ENCODE assay signal across 1 cellular context in the genomic region with DNA sequence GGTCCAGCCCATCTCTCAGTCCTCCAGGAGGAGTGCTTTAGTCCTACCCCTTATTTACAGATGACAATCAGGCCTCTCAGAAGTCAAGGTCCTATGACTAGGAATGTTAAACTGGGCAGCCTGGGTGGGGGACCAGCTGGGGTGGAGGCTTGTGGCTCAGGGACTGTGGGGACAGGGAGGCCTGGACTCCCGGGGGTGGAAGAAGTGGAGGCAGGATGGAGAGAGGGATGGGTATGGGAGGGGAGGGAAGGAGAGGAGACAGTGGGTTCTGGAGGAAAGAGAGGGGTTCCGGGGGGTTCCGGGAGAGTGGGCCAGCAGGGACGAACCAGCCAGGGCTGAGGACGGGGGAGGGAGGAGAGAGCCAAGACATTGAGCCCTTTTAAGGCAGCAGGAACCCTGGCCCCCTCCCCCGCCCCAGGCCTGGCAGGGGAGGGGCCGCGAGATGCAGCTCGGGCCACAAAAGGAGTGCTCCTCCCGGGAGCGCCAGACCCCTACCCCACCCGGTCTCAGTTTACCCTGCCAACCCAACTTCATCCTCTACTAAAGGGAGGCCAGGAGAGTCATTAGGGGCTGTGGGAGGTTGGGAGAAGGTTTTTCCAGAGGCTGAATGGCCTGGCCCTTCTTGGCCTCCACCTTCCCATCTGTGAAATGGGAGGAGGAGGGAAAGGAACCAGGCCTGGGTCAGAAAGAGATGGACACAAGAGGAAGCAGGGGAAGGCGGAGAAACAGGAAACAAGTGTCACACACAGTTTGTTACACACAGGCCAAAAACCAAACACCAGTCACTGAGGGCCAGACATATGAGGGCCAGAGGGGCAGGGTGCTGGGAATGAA.
TF ChIP-seq lines count a peak whose summit lies in the region.

No MANE protein-coding gene starts in this region.

TF ChIP-seq in GM23338, 12 proteins besides CTCF, POLR2A, EP300 and RAD21:
- TF ChIP-seq POLR2AphosphoS5 (IDR thresholded peaks at IDR 0.05; ENCODE audit: low read depth), result no peak
- TF ChIP-seq, protein P1, sequence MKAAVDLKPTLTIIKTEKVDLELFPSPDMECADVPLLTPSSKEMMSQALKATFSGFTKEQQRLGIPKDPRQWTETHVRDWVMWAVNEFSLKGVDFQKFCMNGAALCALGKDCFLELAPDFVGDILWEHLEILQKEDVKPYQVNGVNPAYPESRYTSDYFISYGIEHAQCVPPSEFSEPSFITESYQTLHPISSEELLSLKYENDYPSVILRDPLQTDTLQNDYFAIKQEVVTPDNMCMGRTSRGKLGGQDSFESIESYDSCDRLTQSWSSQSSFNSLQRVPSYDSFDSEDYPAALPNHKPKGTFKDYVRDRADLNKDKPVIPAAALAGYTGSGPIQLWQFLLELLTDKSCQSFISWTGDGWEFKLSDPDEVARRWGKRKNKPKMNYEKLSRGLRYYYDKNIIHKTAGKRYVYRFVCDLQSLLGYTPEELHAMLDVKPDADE (IDR thresholded peaks at IDR 0.05), result no peak
- no peak for TF ChIP-seq STAT1 (IDR thresholded peaks at IDR 0.05; ENCODE audit: unreplicated experiment)
- no peak for TF ChIP-seq NANOG (IDR thresholded peaks at IDR 0.05; ENCODE audit: borderline replicate concordance)
- no peak for TF ChIP-seq CREB1 (CRISPR knock-in tag; IDR thresholded peaks at IDR 0.05; ENCODE audit: low read depth)
- TF ChIP-seq JUNB (IDR thresholded peaks at IDR 0.05; ENCODE audit: unreplicated experiment), result no peak
- no peak for TF ChIP-seq EZH2 (IDR thresholded peaks at IDR 0.05; ENCODE audit: low read depth, unreplicated experiment)
- TF ChIP-seq, protein P2, sequence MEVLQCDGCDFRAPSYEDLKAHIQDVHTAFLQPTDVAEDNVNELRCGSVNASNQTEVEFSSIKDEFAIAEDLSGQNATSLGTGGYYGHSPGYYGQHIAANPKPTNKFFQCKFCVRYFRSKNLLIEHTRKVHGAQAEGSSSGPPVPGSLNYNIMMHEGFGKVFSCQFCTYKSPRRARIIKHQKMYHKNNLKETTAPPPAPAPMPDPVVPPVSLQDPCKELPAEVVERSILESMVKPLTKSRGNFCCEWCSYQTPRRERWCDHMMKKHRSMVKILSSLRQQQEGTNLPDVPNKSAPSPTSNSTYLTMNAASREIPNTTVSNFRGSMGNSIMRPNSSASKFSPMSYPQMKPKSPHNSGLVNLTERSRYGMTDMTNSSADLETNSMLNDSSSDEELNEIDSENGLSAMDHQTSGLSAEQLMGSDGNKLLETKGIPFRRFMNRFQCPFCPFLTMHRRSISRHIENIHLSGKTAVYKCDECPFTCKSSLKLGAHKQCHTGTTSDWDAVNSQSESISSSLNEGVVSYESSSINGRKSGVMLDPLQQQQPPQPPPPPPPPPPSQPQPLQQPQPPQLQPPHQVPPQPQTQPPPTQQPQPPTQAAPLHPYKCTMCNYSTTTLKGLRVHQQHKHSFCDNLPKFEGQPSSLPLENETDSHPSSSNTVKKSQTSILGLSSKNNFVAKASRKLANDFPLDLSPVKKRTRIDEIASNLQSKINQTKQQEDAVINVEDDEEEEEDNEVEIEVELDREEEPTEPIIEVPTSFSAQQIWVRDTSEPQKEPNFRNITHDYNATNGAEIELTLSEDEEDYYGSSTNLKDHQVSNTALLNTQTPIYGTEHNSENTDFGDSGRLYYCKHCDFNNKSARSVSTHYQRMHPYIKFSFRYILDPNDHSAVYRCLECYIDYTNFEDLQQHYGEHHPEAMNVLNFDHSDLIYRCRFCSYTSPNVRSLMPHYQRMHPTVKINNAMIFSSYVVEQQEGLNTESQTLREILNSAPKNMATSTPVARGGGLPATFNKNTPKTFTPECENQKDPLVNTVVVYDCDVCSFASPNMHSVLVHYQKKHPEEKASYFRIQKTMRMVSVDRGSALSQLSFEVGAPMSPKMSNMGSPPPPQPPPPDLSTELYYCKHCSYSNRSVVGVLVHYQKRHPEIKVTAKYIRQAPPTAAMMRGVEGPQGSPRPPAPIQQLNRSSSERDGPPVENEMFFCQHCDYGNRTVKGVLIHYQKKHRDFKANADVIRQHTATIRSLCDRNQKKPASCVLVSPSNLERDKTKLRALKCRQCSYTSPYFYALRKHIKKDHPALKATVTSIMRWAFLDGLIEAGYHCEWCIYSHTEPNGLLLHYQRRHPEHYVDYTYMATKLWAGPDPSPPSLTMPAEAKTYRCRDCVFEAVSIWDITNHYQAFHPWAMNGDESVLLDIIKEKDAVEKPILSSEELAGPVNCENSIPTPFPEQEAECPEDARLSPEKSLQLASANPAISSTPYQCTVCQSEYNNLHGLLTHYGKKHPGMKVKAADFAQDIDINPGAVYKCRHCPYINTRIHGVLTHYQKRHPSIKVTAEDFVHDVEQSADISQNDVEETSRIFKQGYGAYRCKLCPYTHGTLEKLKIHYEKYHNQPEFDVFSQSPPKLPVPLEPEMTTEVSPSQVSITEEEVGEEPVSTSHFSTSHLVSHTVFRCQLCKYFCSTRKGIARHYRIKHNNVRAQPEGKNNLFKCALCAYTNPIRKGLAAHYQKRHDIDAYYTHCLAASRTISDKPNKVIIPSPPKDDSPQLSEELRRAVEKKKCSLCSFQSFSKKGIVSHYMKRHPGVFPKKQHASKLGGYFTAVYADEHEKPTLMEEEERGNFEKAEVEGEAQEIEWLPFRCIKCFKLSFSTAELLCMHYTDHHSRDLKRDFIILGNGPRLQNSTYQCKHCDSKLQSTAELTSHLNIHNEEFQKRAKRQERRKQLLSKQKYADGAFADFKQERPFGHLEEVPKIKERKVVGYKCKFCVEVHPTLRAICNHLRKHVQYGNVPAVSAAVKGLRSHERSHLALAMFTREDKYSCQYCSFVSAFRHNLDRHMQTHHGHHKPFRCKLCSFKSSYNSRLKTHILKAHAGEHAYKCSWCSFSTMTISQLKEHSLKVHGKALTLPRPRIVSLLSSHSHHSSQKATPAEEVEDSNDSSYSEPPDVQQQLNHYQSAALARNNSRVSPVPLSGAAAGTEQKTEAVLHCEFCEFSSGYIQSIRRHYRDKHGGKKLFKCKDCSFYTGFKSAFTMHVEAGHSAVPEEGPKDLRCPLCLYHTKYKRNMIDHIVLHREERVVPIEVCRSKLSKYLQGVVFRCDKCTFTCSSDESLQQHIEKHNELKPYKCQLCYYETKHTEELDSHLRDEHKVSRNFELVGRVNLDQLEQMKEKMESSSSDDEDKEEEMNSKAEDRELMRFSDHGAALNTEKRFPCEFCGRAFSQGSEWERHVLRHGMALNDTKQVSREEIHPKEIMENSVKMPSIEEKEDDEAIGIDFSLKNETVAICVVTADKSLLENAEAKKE (CRISPR knock-in tag; IDR thresholded peaks at IDR 0.05), result no peak
- TF ChIP-seq ZNF114 (CRISPR knock-in tag; IDR thresholded peaks at IDR 0.05), result no peak
- TF ChIP-seq ZNF331 (CRISPR knock-in tag; IDR thresholded peaks at IDR 0.05; ENCODE audit: low read depth), result no peak
- TF ChIP-seq, protein P3, sequence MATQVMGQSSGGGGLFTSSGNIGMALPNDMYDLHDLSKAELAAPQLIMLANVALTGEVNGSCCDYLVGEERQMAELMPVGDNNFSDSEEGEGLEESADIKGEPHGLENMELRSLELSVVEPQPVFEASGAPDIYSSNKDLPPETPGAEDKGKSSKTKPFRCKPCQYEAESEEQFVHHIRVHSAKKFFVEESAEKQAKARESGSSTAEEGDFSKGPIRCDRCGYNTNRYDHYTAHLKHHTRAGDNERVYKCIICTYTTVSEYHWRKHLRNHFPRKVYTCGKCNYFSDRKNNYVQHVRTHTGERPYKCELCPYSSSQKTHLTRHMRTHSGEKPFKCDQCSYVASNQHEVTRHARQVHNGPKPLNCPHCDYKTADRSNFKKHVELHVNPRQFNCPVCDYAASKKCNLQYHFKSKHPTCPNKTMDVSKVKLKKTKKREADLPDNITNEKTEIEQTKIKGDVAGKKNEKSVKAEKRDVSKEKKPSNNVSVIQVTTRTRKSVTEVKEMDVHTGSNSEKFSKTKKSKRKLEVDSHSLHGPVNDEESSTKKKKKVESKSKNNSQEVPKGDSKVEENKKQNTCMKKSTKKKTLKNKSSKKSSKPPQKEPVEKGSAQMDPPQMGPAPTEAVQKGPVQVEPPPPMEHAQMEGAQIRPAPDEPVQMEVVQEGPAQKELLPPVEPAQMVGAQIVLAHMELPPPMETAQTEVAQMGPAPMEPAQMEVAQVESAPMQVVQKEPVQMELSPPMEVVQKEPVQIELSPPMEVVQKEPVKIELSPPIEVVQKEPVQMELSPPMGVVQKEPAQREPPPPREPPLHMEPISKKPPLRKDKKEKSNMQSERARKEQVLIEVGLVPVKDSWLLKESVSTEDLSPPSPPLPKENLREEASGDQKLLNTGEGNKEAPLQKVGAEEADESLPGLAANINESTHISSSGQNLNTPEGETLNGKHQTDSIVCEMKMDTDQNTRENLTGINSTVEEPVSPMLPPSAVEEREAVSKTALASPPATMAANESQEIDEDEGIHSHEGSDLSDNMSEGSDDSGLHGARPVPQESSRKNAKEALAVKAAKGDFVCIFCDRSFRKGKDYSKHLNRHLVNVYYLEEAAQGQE (IDR thresholded peaks at IDR 0.05; ENCODE audit: unreplicated experiment), result no peak
- no peak for TF ChIP-seq EZH2phosphoT487 (IDR thresholded peaks at IDR 0.05; ENCODE audit: unreplicated experiment)
